Comparison of ENCODE assay signal across 8 cellular contexts in genomic region chr15:80011041-80011523, GRCh38. TPM values are rescaled to one million over a fixed set of nuclear protein-coding genes. Genes with fewer than 3 reads are reported as not detected.
A peak's percentile ranks its signal among the peaks of the same experiment; 100 is the strongest.
DNase-seq lines count a peak whose midpoint lies in the region; ATAC-seq and TF ChIP-seq lines count a peak whose summit lies in the region.
"Not testable (repeated sequence)": the region's sequence is repeated elsewhere in the genome, so short reads cannot be mapped to it uniquely, and the experiment has no call there.
"Had no signal": no experiment of that assay in that cellular context is flagged by ENCODE, and none has a peak within 500 bp of the region (broad histone marks: within the 10 kb centered on the region; RNA-seq: fewer than 3 reads in every experiment).

No MANE protein-coding gene starts in this region.

- not testable (repeated sequence) for H3F3A ChIP-seq in SK-N-SH (replicated peaks; ENCODE audit: insufficient read depth)

- peak; percentile 77 for DNase-seq in GM04504 (ENCODE audit: low read depth)
- DNase-seq in M059J (ENCODE audit: low read depth), result peak; percentile 82
- not testable (repeated sequence) for DNase-seq in SK-N-SH
- peak; percentile 53 for DNase-seq in astrocyte of the hippocampus (ENCODE audit: low read depth, low spot score)
- DNase-seq in iris pigment epithelial cell (ENCODE audit: low read depth), result peak; percentile 82

- not testable (repeated sequence) for H4K20me1 ChIP-seq in SK-N-SH (ENCODE audit: insufficient read depth)

- H3K9me3 ChIP-seq in SK-N-SH, result not testable (repeated sequence)

- H3K4me2 ChIP-seq in SK-N-SH, result peak overlapping the region; percentile 8

- H3K27me3 ChIP-seq in SK-N-SH (ENCODE audit: insufficient read depth), result not testable (repeated sequence)

- H3K9ac ChIP-seq in SK-N-SH, result not testable (repeated sequence)

- H3K9me2 ChIP-seq in SK-N-SH, result not testable (repeated sequence)

- not testable (repeated sequence) for H3K36me3 ChIP-seq in SK-N-SH (replicated peaks in 1 of 2; ENCODE audit: control insufficient read depth in 1 of 2, insufficient read depth in 2 of 2, low read length in 1 of 2)

- not testable (repeated sequence) for H3K79me2 ChIP-seq in SK-N-SH (ENCODE audit: insufficient read depth)

- not testable (repeated sequence) for TF ChIP-seq CTCF in SK-N-SH (IDR thresholded peaks at IDR 0.05)

- H3K4me1 ChIP-seq in SK-N-SH (ENCODE audit: control insufficient read depth in 1 of 2, insufficient read depth in 2 of 2, low read depth in 1 of 2, low read length in 1 of 2), result not testable (repeated sequence)

- CTCF ChIA-PET in SK-N-SH (lab: Yijun Ruan, JAX), result not testable (repeated sequence)

- ATAC-seq in GM19455 (IDR thresholded peaks at IDR 0.05; ENCODE audit: unreplicated experiment) (peak; percentile 44), HG02885 (IDR thresholded peaks at IDR 0.05; ENCODE audit: poor library complexity, unreplicated experiment) (peak; percentile 65)

- H3K4me3 ChIP-seq in SK-N-SH (ENCODE audit: low read depth in 2 of 2, low read length in 1 of 2), result not testable (repeated sequence)

- POLR2A ChIA-PET in SK-N-SH (lab: Yijun Ruan, JAX), result not testable (repeated sequence)

- H2AFZ ChIP-seq in SK-N-SH (ENCODE audit: low read depth), result not testable (repeated sequence)

- TF ChIP-seq RAD21 in SK-N-SH (IDR thresholded peaks at IDR 0.05; ENCODE audit: low read length), result not testable (repeated sequence)

- WGBS in SK-N-SH (ENCODE audit: low lambda C conversion rate), result 67% methylated on average over 9 of the region's 9 CpGs

- TF ChIP-seq EP300 in SK-N-SH (IDR thresholded peaks at IDR 0.05; ENCODE audit: borderline replicate concordance in 1 of 2, low read depth in 1 of 2, low read length in 1 of 2), result not testable (repeated sequence)

- peak overlapping the region in 1 of 2 experiments; percentile 69; a peak in 2 of 4 replicates for H3K27ac ChIP-seq in SK-N-SH (ENCODE audit: low read depth in 2 of 2, low read length in 1 of 2)

TF ChIP-seq in SK-N-SH, 30 proteins besides CTCF, POLR2A, EP300 and RAD21:
- TF ChIP-seq RXRA (IDR thresholded peaks at IDR 0.05; ENCODE audit: borderline replicate concordance, low read depth), result 0 out of 2 replicates have a peak, but pooled peaks have one; percentile 18
- 0 out of 2 replicates have a peak, but pooled peaks have one; percentile 19 for TF ChIP-seq MAX (IDR thresholded peaks at IDR 0.05; ENCODE audit: low read depth)
- peak; percentile 33; the same call in 1 of the 2 replicates for TF ChIP-seq FOSL2 (IDR thresholded peaks at IDR 0.05; ENCODE audit: borderline replicate concordance, low read depth)
- TF ChIP-seq MEF2A (IDR thresholded peaks at IDR 0.05; ENCODE audit: borderline replicate concordance, low read depth), result peak; percentile 95
- 0 out of 2 replicates have a peak, but pooled peaks have one; percentile 4 for TF ChIP-seq PBX3 (IDR thresholded peaks at IDR 0.05)
- TF ChIP-seq TCF12 (IDR thresholded peaks at IDR 0.05), result peak; percentile 91

RNA-seq across cellular contexts. Expression of gene BCL2A1, which starts 40.1 kb away (rescaled TPM):
- 0.10 and 0.69 TPM in 2 replicates for total RNA-seq in M059J (2014; rRNA removed; shearing (Covaris generic))
- polyA plus RNA-seq in SK-N-SH (2012; rRNA removed), result 0.08 and 0.16 TPM in 2 replicates
- 0.05 and 0.06 TPM in 2 replicates for polyA plus RNA-seq in SK-N-SH (2012; cell fraction: cytosol; rRNA removed)
- 0.11 TPM in 1 of 2 replicates, not detected in the other for polyA plus RNA-seq in SK-N-SH (2012; cell fraction: nucleus; rRNA removed)
- polyA plus RNA-seq: neural cell had no signal

RNA-seq across cellular contexts. Expression of gene ZFAND6, which starts 48.4 kb away (rescaled TPM):
- total RNA-seq in M059J (2014; rRNA removed; shearing (Covaris generic)), result 177 and 184 TPM in 2 replicates
- 90.1 and 114 TPM in 2 replicates for polyA plus RNA-seq in SK-N-SH (2012; rRNA removed)
- polyA plus RNA-seq in SK-N-SH (2012; cell fraction: cytosol; rRNA removed), result 102 and 118 TPM in 2 replicates
- polyA plus RNA-seq in SK-N-SH (2012; cell fraction: nucleus; rRNA removed), result 25.1 and 65.9 TPM in 2 replicates
